2 cellular contexts compared by ENCODE assay signal in genomic region chr22:11065210-11065609, GRCh38.
TF ChIP-seq lines count a peak whose summit lies in the region.

No MANE protein-coding gene starts in this region.

TF ChIP-seq in H1, 55 proteins besides CTCF, POLR2A, EP300 and RAD21:
- TF ChIP-seq CBX5 (IDR thresholded peaks at IDR 0.05; ENCODE audit: low read depth, low read length): 0 out of 2 replicates have a peak, but pooled peaks have one; percentile 34

TF ChIP-seq in neural cell, 6 proteins besides CTCF, POLR2A, EP300 and RAD21:
- peak; percentile 34 for TF ChIP-seq EZH2 (IDR thresholded peaks at IDR 0.05; ENCODE audit: borderline replicate concordance, insufficient read depth, low read length, poor library complexity, severe bottlenecking)
